In the genomic region with DNA sequence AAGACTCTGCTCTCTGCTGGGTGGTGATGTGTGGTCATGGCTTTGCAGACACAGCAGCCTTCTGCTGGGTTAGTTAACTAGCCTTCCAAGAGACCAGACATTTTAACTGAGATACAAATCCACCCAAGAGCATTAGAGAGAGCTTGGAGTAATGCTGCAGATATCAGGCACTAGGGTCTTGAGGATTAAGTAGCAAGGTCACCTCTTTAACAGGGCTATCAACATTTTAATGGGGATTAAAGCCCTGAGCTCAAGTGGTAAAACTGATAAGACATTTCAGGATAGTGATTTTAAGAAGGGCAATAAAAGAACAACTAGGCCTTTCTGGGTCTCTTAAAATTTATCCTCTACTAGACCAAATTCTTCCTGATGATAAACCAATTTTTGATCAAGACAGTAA, we compare ENCODE assay signal across 24 cellular contexts.
DNase-seq lines count a peak whose midpoint lies in the region; ATAC-seq and TF ChIP-seq lines count a peak whose summit lies in the region.
"Had no signal": no experiment of that assay in that cellular context is flagged by ENCODE, and none has a peak within 500 bp of the region (broad histone marks: within the 10 kb centered on the region; RNA-seq: fewer than 3 reads in every experiment).

No MANE protein-coding gene starts in this region.

- no peaks in the 10 kb centered on the region for H3K9me3 Mint-ChIP-seq in HFFc6
- peaks cover 2% of the 10 kb centered on the region for H3K9me3 Mint-ChIP-seq in activated CD4-positive, alpha-beta T cell treated with anti-CD3 and anti-CD28 coated beads for 36 hours (ENCODE audit: low read depth)
- H3K9me3 Mint-ChIP-seq: CD4-positive, alpha-beta T cell; GM23338; H9 had no signal

- H3K23ac ChIP-seq in mesendoderm (ENCODE audit: low read length), result no peak overlapping the region

- H3K27ac Mint-ChIP-seq in HFFc6, result peak overlapping the region; percentile 51; the same call in 1 of the 2 replicates
- H3K27ac Mint-ChIP-seq in activated CD4-positive, alpha-beta T cell treated with anti-CD3 and anti-CD28 coated beads for 36 hours, result no peak overlapping the region
- H3K27ac Mint-ChIP-seq: CD14-positive monocyte; CD4-positive, alpha-beta T cell; CD8-positive, alpha-beta memory T cell; GM23338; H9 had no signal

- H3K4me2 ChIP-seq in mesendoderm (ENCODE audit: low read length), result no peak overlapping the region
- H3K4me2 ChIP-seq: A549; BLaER1 treated with 17β-estradiol and CSF1 and Interleukin-3, amounts not matched to agents 10 nM and 100 nM; GM23338 had no signal

- H4K8ac ChIP-seq in mesendoderm (ENCODE audit: low read depth, low read length), result no peak overlapping the region

- no peak overlapping the region for H3K27ac ChIP-seq in mesendoderm (ENCODE audit: low read depth, low read length)
- H3K27ac ChIP-seq in sigmoid colon, result peak overlapping the region in 3 of 4 donors; percentile 48 to 91 (median 78)
- H3K27ac ChIP-seq: A549; BLaER1 treated with 17β-estradiol and CSF1 and Interleukin-3, amounts not matched to agents 10 nM and 100 nM had no signal

- no peaks in the 10 kb centered on the region for H3K79me1 ChIP-seq in mesendoderm (ENCODE audit: low read length)

- no peak overlapping the region for H2BK120ac ChIP-seq in mesendoderm (ENCODE audit: low read depth, low read length)

- H3K27me3 Mint-ChIP-seq in HFFc6 (ENCODE audit: insufficient read depth), result no peaks in the 10 kb centered on the region; the same call in 1 of the 2 replicates
- H3K27me3 Mint-ChIP-seq in activated CD4-positive, alpha-beta T cell treated with anti-CD3 and anti-CD28 coated beads for 36 hours, result no peaks in the 10 kb centered on the region
- H3K27me3 Mint-ChIP-seq: CD4-positive, alpha-beta T cell; CD8-positive, alpha-beta memory T cell had no signal

- no peak overlapping the region for H3K4me3 Mint-ChIP-seq in HFFc6
- H3K4me3 Mint-ChIP-seq in activated CD4-positive, alpha-beta T cell treated with anti-CD3 and anti-CD28 coated beads for 36 hours, result no peak overlapping the region
- H3K4me3 Mint-ChIP-seq: CD14-positive monocyte; CD4-positive, alpha-beta T cell; CD8-positive, alpha-beta memory T cell; GM23338; H9 had no signal

- H3K9ac ChIP-seq in mesendoderm (ENCODE audit: low read length), result no peak overlapping the region
- H3K9ac ChIP-seq: BLaER1 treated with 17β-estradiol and CSF1 and Interleukin-3, amounts not matched to agents 10 nM and 100 nM had no signal

- intact Hi-C loops in sigmoid colon (cut with DNase I), result loop anchor here (5.0 to 10.0 kb wide), 3 partner anchors 101 to 949 kb away; no protein-coding TSS in a partner anchor
- intact Hi-C loops in activated CD4-positive, alpha-beta T cell treated with anti-CD3 and anti-CD28 coated beads for 36 hours (cut with DNase I, micrococcal nuclease), result no loop called here

- POLR2A ChIA-PET in activated CD4-positive, alpha-beta T cell treated with anti-CD3 and anti-CD28 coated beads for 36 hours (lab: Charles Lee), result no interaction called here

- H2BK15ac ChIP-seq in mesendoderm (replicated peaks; ENCODE audit: low read depth), result no peak overlapping the region

- H3K4me3 ChIP-seq in mesendoderm (ENCODE audit: low read length) (no peak overlapping the region), sigmoid colon (no peak overlapping the region)
- H3K4me3 ChIP-seq: A549; BLaER1 treated with 17β-estradiol and CSF1 and Interleukin-3, amounts not matched to agents 10 nM and 100 nM; GM12878; GM23338 had no signal

- H3K4me1 Mint-ChIP-seq in HFFc6 (ENCODE audit: low read depth), result peaks cover 64% of the 10 kb centered on the region
- H3K4me1 Mint-ChIP-seq in activated CD4-positive, alpha-beta T cell treated with anti-CD3 and anti-CD28 coated beads for 36 hours, result no peaks in the 10 kb centered on the region
- H3K4me1 Mint-ChIP-seq: CD14-positive monocyte; CD8-positive, alpha-beta memory T cell had no signal

- H3K18ac ChIP-seq in mesendoderm (ENCODE audit: low read length), result no peak overlapping the region

- H3K27me3 ChIP-seq in mesendoderm (ENCODE audit: insufficient read depth, low read length, poor library complexity), result peaks cover 2% of the 10 kb centered on the region
- no peaks in the 10 kb centered on the region for H3K27me3 ChIP-seq in sigmoid colon
- H3K27me3 ChIP-seq: BE2C; BLaER1 treated with 17β-estradiol and CSF1 and Interleukin-3, amounts not matched to agents 10 nM and 100 nM had no signal

- H2AK5ac ChIP-seq in mesendoderm (ENCODE audit: low read length), result no peak overlapping the region

- CTCF ChIA-PET in activated CD4-positive, alpha-beta T cell treated with anti-CD3 and anti-CD28 coated beads for 36 hours (lab: Charles Lee), result no interaction called here

- no peak for ATAC-seq in activated CD4-positive, alpha-beta T cell treated with anti-CD3 and anti-CD28 coated beads for 36 hours
- ATAC-seq: A549, GM12878, GM23338, HCT116 had no signal

- TF ChIP-seq EP300 in sigmoid colon (IDR thresholded peaks at IDR 0.05), result no peak

- TF ChIP-seq POLR2A in sigmoid colon (IDR thresholded peaks at IDR 0.05), result no peak

- DNase-seq in HFFc6 (no peak), NCI-H82 (lab: John Stamatoyannopoulos, UW) (peak; percentile 62), mesendoderm (peak; percentile 63), sigmoid colon (no peak), NCI-H1092 treated with DMSO at 0.1 percent for 48 hours (lab: John Stamatoyannopoulos, UW) (no peak), NCI-H1694 treated with DMSO at 0.1 percent for 48 hours (lab: John Stamatoyannopoulos, UW) (no peak)
- DNase-seq in activated CD4-positive, alpha-beta T cell treated with anti-CD3 and anti-CD28 coated beads for 36 hours, result no peak
- DNase-seq: 8988T; ACHN; AML-193; BE2C; CD4-positive, alpha-beta T cell; CD8-positive, alpha-beta memory T cell; DMS 273 treated with DMSO at 0.1 percent for 48 hours; DMS79; EL; GDM1; H9 had no signal

- H2BK5ac ChIP-seq in mesendoderm (ENCODE audit: low read length), result no peak overlapping the region

- H3K56ac ChIP-seq in mesendoderm (ENCODE audit: low read length), result no peak overlapping the region

- H4K5ac ChIP-seq in mesendoderm (ENCODE audit: low read length), result no peak overlapping the region

- no peaks in the 10 kb centered on the region for H3K9me3 ChIP-seq in sigmoid colon
- H3K9me3 ChIP-seq: A549; BE2C; BLaER1 treated with 17β-estradiol and CSF1 and Interleukin-3, amounts not matched to agents 10 nM and 100 nM had no signal

- H3K36me3 ChIP-seq in mesendoderm (ENCODE audit: control insufficient read depth, insufficient read depth, low read length) (no peaks in the 10 kb centered on the region), sigmoid colon (no peaks in the 10 kb centered on the region)
- H3K36me3 ChIP-seq: BE2C; BLaER1 treated with 17β-estradiol and CSF1 and Interleukin-3, amounts not matched to agents 10 nM and 100 nM had no signal

- no peaks in the 10 kb centered on the region for H3K4me1 ChIP-seq in mesendoderm (ENCODE audit: control insufficient read depth, low read depth, low read length)
- peaks cover 0 to 49% (median 33%) of the 10 kb centered on the region in 4 donors for H3K4me1 ChIP-seq in sigmoid colon
- H3K4me1 ChIP-seq: A549; BE2C; BLaER1 treated with 17β-estradiol and CSF1 and Interleukin-3, amounts not matched to agents 10 nM and 100 nM had no signal

- no peak overlapping the region for H3K4ac ChIP-seq in mesendoderm (ENCODE audit: low read depth, low read length)

- TF ChIP-seq CTCF in HFFc6 (IDR thresholded peaks at IDR 0.05) (no peak), sigmoid colon (IDR thresholded peaks at IDR 0.05) (no peak)

- no peaks in the 10 kb centered on the region for H3K79me2 ChIP-seq in mesendoderm (ENCODE audit: control insufficient read depth, insufficient read depth, low read length)

- H3K36me3 Mint-ChIP-seq in HFFc6 (ENCODE audit: low read depth), result peaks cover 6% of the 10 kb centered on the region; the same call in 1 of the 2 replicates
- no peaks in the 10 kb centered on the region for H3K36me3 Mint-ChIP-seq in activated CD4-positive, alpha-beta T cell treated with anti-CD3 and anti-CD28 coated beads for 36 hours (ENCODE audit: low read depth)
- H3K36me3 Mint-ChIP-seq: CD14-positive monocyte; CD8-positive, alpha-beta memory T cell had no signal

Comparison
In these comparisons a context has a peak if more than half of its experiments do, and no peak if none do; other contexts are left out.
1. DNase-seq: peak in NCI-H82 (single experiment) and mesendoderm (single experiment); none in HFFc6 (single experiment), sigmoid colon (single experiment), NCI-H1092 treated with DMSO at 0.1 percent for 48 hours (single experiment), NCI-H1694 treated with DMSO at 0.1 percent for 48 hours (single experiment) and activated CD4-positive, alpha-beta T cell treated with anti-CD3 and anti-CD28 coated beads for 36 hours (single experiment).